Comparison of ENCODE assay signal across 8 cellular contexts in the genomic region with DNA sequence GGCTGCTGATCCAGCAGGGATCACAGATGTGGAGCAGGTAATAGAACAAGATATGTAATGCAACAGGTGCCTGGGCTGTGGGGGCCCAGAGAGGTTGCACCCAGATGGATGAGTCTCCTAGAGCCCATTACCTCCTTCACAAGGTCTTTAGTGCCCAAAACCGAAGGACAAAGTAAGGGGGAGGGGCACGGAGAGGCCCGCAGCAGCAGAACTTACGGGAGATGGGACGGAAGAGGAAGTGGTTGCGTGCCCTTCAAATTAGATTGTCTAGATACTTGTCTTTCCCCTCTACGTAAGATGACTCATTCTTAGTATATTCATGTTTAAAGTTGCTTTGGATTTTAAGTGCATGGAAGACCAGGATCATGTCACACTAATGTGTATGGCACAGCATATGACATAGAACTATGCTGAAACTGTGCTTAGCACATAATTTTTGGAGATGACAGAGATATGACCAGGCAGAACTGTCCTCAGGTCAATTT. TPM values are rescaled to one million over a fixed set of nuclear protein-coding genes. Genes with fewer than 3 reads are reported as not detected.
DNase-seq lines count a peak whose midpoint lies in the region; ATAC-seq and TF ChIP-seq lines count a peak whose summit lies in the region.

No MANE protein-coding gene starts in this region.

- H3K27me3 ChIP-seq in left lung: no peaks in the 10 kb centered on the region

- ATAC-seq in GM18511 (IDR thresholded peaks at IDR 0.05; ENCODE audit: unreplicated experiment) (peak; percentile 63), HG02943 (IDR thresholded peaks at IDR 0.05; ENCODE audit: low read depth, unreplicated experiment) (peak; percentile 64), left lung (peak; percentile 53)

- no peaks in the 10 kb centered on the region for H3K9me3 Mint-ChIP-seq in activated T-helper 2 cell treated with anti-CD3 and anti-CD28 coated beads, Interferon-gamma antibody, Interleukin-2, Interleukin-4, amounts not matched to agents 10 μg/mL and 5 μg/mL and 100 μg/mL, durations not matched to agents 14 hours and 24 hours and 36 hours
- H3K9me3 Mint-ChIP-seq in stimulated activated naive CD8-positive, alpha-beta T cell treated with anti-CD3 and anti-CD28 coated beads, Interleukin-15, Interleukin-2, amounts not matched to agents 100 ng/mL and 50 ng/mL, for 24 hours: no peaks in the 10 kb centered on the region

- peak overlapping the region in 1 of 2 donors; percentile 79 for H3K27ac ChIP-seq in left lung

- H3K4me1 ChIP-seq in left lung: peaks cover 8 to 18% of the 10 kb centered on the region in 2 donors

- H3K4me3 ChIP-seq in left lung: no peak overlapping the region

- no peaks in the 10 kb centered on the region for H3K36me3 Mint-ChIP-seq in activated T-helper 2 cell treated with anti-CD3 and anti-CD28 coated beads, Interferon-gamma antibody, Interleukin-2, Interleukin-4, amounts not matched to agents 10 μg/mL and 5 μg/mL and 100 μg/mL, durations not matched to agents 14 hours and 24 hours and 36 hours (ENCODE audit: low read depth)
- H3K36me3 Mint-ChIP-seq in stimulated activated naive CD8-positive, alpha-beta T cell treated with anti-CD3 and anti-CD28 coated beads, Interleukin-15, Interleukin-2, amounts not matched to agents 100 ng/mL and 50 ng/mL, for 24 hours (ENCODE audit: low read depth): no peaks in the 10 kb centered on the region

- no peaks in the 10 kb centered on the region for H3K9me3 ChIP-seq in left lung

- peak overlapping the region; percentile 99 for H3K27ac Mint-ChIP-seq in activated T-helper 2 cell treated with anti-CD3 and anti-CD28 coated beads, Interferon-gamma antibody, Interleukin-2, Interleukin-4, amounts not matched to agents 10 μg/mL and 5 μg/mL and 100 μg/mL, durations not matched to agents 14 hours and 24 hours and 36 hours
- peak overlapping the region; percentile 99 for H3K27ac Mint-ChIP-seq in stimulated activated naive CD8-positive, alpha-beta T cell treated with anti-CD3 and anti-CD28 coated beads, Interleukin-15, Interleukin-2, amounts not matched to agents 100 ng/mL and 50 ng/mL, for 24 hours

- intact Hi-C loops in activated T-helper 2 cell treated with anti-CD3 and anti-CD28 coated beads, Interferon-gamma antibody, Interleukin-2, Interleukin-4, amounts not matched to agents 10 μg/mL and 5 μg/mL and 100 μg/mL, durations not matched to agents 14 hours and 24 hours and 36 hours (cut with micrococcal nuclease): loop anchor here (1.0 to 10.0 kb wide), 13 partner anchors 11 to 1742 kb away; a partner anchor contains a TSS
- intact Hi-C loops in left lung (cut with DNase I): no loop called here

- in situ Hi-C loops in G401 (cut with HindIII; ENCODE audit: low sequenced_read_pairs): no loop called here

- H3K27me3 Mint-ChIP-seq in activated T-helper 2 cell treated with anti-CD3 and anti-CD28 coated beads, Interferon-gamma antibody, Interleukin-2, Interleukin-4, amounts not matched to agents 10 μg/mL and 5 μg/mL and 100 μg/mL, durations not matched to agents 14 hours and 24 hours and 36 hours (ENCODE audit: low read depth): no peaks in the 10 kb centered on the region
- no peaks in the 10 kb centered on the region for H3K27me3 Mint-ChIP-seq in stimulated activated naive CD8-positive, alpha-beta T cell treated with anti-CD3 and anti-CD28 coated beads, Interleukin-15, Interleukin-2, amounts not matched to agents 100 ng/mL and 50 ng/mL, for 24 hours

- no peak for TF ChIP-seq CTCF in left lung (IDR thresholded peaks at IDR 0.05)

- peak; percentile 27 for DNase-seq in RPMI8226
- peak; percentile 77 for DNase-seq in activated T-helper 2 cell treated with anti-CD3 and anti-CD28 coated beads, Interferon-gamma antibody, Interleukin-2, Interleukin-4, amounts not matched to agents 10 μg/mL and 5 μg/mL and 100 μg/mL, durations not matched to agents 14 hours and 24 hours and 36 hours (ENCODE audit: low spot score)
- DNase-seq in left lung: peak in 1 of 2 donors; percentile 80
- DNase-seq in putamen (ENCODE audit: low spot score): no peak
- DNase-seq in G401 (ENCODE audit: low spot score): no peak

- peak overlapping the region; percentile 72 for H3K4me3 Mint-ChIP-seq in activated T-helper 2 cell treated with anti-CD3 and anti-CD28 coated beads, Interferon-gamma antibody, Interleukin-2, Interleukin-4, amounts not matched to agents 10 μg/mL and 5 μg/mL and 100 μg/mL, durations not matched to agents 14 hours and 24 hours and 36 hours (ENCODE audit: low read depth)
- H3K4me3 Mint-ChIP-seq in stimulated activated naive CD8-positive, alpha-beta T cell treated with anti-CD3 and anti-CD28 coated beads, Interleukin-15, Interleukin-2, amounts not matched to agents 100 ng/mL and 50 ng/mL, for 24 hours: peak overlapping the region; percentile 76

- H3K4me1 Mint-ChIP-seq in activated T-helper 2 cell treated with anti-CD3 and anti-CD28 coated beads, Interferon-gamma antibody, Interleukin-2, Interleukin-4, amounts not matched to agents 10 μg/mL and 5 μg/mL and 100 μg/mL, durations not matched to agents 14 hours and 24 hours and 36 hours (ENCODE audit: low read depth): peaks cover 35% of the 10 kb centered on the region
- H3K4me1 Mint-ChIP-seq in stimulated activated naive CD8-positive, alpha-beta T cell treated with anti-CD3 and anti-CD28 coated beads, Interleukin-15, Interleukin-2, amounts not matched to agents 100 ng/mL and 50 ng/mL, for 24 hours (ENCODE audit: low read depth): peaks cover 45% of the 10 kb centered on the region

- no peaks in the 10 kb centered on the region for H3K36me3 ChIP-seq in left lung

RNA-seq across cellular contexts. Expression of a gene that starts 5.7 kb away (rescaled TPM):
- total RNA-seq in activated T-helper 2 cell treated with anti-CD3 and anti-CD28 coated beads, Interferon-gamma antibody, Interleukin-2, Interleukin-4, amounts not matched to agents 10 μg/mL and 5 μg/mL and 100 μg/mL, durations not matched to agents 14 hours and 24 hours and 36 hours: 42.9 and 43.1 TPM in 2 replicates
- 10 to 100 TPM; 13.3 to 18.4 TPM for total RNA-seq in left lung
- total RNA-seq in G401 (2014; rRNA removed; shearing (Covaris generic)): 20.3 and 42.3 TPM in 2 replicates

RNA-seq across cellular contexts. Expression of a gene that starts 12.7 kb away (rescaled TPM):
- total RNA-seq in activated T-helper 2 cell treated with anti-CD3 and anti-CD28 coated beads, Interferon-gamma antibody, Interleukin-2, Interleukin-4, amounts not matched to agents 10 μg/mL and 5 μg/mL and 100 μg/mL, durations not matched to agents 14 hours and 24 hours and 36 hours: 21.8 and 24.1 TPM in 2 replicates
- 10 to 100 TPM in 1 of 2 donors, 1 to 10 TPM in 1; 6.3 to 10.5 TPM for total RNA-seq in left lung
- 66.5 and 75.0 TPM in 2 replicates for total RNA-seq in G401 (2014; rRNA removed; shearing (Covaris generic))

Comparison
In these comparisons a context has a peak if more than half of its experiments do, and no peak if none do; other contexts are left out.
1. DNase-seq: peak in RPMI8226 (single experiment) and activated T-helper 2 cell treated with anti-CD3 and anti-CD28 coated beads, Interferon-gamma antibody, Interleukin-2, Interleukin-4, amounts not matched to agents 10 μg/mL and 5 μg/mL and 100 μg/mL, durations not matched to agents 14 hours and 24 hours and 36 hours (single experiment); none in putamen (single experiment) and G401 (single experiment).
2. Peak in every context shown above with its lines, with median percentiles within 50 percentile points of each other: ATAC-seq.